Comparison of ENCODE assay signal across 11 cellular contexts in genomic region chr10:101961591-101962498, GRCh38.
DNase-seq lines count a peak whose midpoint lies in the region; ATAC-seq lines count a peak whose summit lies in the region.
"Had no signal": no experiment of that assay in that cellular context is flagged by ENCODE, and none has a peak within 500 bp of the region (broad histone marks: within the 10 kb centered on the region; RNA-seq: fewer than 3 reads in every experiment).

No MANE protein-coding gene starts in this region.

- H3K27ac Mint-ChIP-seq in naive B cell, result peak overlapping the region in 5 of 6 donors; percentile 7 to 98 (median 62)
- H3K27ac Mint-ChIP-seq: activated B cell treated with CpG ODN at 0.5 μM for 24 hours, GM23338 had no signal

- H3K9me3 Mint-ChIP-seq in naive B cell, result no peaks in the 10 kb centered on the region
- H3K9me3 Mint-ChIP-seq: activated B cell treated with CpG ODN at 0.5 μM for 24 hours, GM23338 had no signal

- H3K36me3 Mint-ChIP-seq in naive B cell, result peaks cover 8 to 16% of the 10 kb centered on the region in 2 donors

- H3K4me3 Mint-ChIP-seq in naive B cell, result peak overlapping the region in 1 of 8 donors; percentile 14
- H3K4me3 Mint-ChIP-seq: activated B cell treated with CpG ODN at 0.5 μM for 24 hours, GM23338 had no signal

- H3K27me3 Mint-ChIP-seq in naive B cell, result no peaks in the 10 kb centered on the region
- H3K27me3 Mint-ChIP-seq: activated B cell treated with CpG ODN at 0.5 μM for 24 hours had no signal

- ATAC-seq in naive B cell (ENCODE audit: low read depth in 2 of 2) (no peak), HG03460 (IDR thresholded peaks at IDR 0.05; ENCODE audit: unreplicated experiment) (no peak)

- H3K4me1 Mint-ChIP-seq in naive B cell, result peaks cover 48 to 75% (median 56%) of the 10 kb centered on the region in 3 donors
- H3K4me1 Mint-ChIP-seq: GM23338 had no signal

- DNase-seq in EL (peak; percentile 80), NCI-H510A (lab: John Stamatoyannopoulos, UW) (peak; percentile 67), fibroblast of gingiva (ENCODE audit: low read depth) (peak; percentile 86), naive B cell (no peak), occipital lobe (lab: John Stamatoyannopoulos, UW) (no peak), medulla oblongata (ENCODE audit: extremely low spot score) (no peak), SKM-1 (lab: John Stamatoyannopoulos, UW; ENCODE audit: unreplicated experiment) (no peak)
- DNase-seq: activated B cell treated with CpG ODN at 0.5 μM for 24 hours, uterus had no signal

Comparison
In these comparisons a context has a peak if more than half of its experiments do, and no peak if none do; other contexts are left out.
1. DNase-seq: peak in EL (single experiment), NCI-H510A (single experiment) and fibroblast of gingiva (single experiment); none in naive B cell (single experiment), occipital lobe (single experiment), medulla oblongata (single experiment) and SKM-1 (single experiment).